Comparison of ENCODE assay signal across 1 cellular context in the genomic region with DNA sequence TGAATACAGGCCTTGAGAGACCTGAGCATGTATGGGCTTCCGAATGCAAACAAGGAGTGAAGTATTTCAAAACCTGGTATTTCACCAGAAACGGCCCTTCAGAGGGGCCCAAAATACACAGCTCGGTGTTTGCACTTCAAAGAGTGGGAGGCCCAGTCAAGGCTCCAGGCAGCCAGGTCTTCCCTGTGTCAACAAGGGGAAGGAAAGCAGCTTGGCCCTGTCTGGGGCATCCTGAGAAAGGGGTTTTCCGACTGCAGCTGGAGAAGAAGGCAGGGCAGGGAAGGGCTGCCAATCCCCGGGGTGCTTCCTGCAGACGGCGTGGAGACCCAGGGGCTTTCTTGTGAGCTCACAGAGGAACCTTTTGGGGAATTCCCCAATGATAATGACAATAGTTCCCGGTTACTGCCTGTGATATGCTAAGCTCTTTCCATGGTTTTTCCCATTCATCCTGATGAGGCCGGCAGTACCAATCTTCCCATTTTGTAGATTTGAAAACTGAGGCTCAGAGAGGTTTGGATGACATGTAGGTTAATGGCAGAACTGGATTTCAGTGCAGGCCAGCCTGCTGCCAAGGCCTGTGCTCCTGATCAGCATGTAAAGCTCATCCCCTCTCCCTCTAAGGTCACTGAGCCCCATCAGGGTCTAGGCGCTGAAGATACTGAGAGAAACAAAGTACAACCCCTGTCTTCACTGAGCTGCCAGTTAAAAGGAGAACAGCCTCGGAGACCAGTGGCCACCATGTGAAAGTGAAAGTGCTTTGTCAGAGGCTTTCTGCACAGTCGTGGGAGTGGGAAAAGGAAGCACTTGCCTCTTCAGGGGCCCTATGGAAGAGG.
TF ChIP-seq lines count a peak whose summit lies in the region.

No MANE protein-coding gene starts in this region.

TF ChIP-seq in HepG2, 621 proteins besides CTCF, POLR2A, EP300 and RAD21 (continued from another document and continues in another):
- TF ChIP-seq, protein P1, sequence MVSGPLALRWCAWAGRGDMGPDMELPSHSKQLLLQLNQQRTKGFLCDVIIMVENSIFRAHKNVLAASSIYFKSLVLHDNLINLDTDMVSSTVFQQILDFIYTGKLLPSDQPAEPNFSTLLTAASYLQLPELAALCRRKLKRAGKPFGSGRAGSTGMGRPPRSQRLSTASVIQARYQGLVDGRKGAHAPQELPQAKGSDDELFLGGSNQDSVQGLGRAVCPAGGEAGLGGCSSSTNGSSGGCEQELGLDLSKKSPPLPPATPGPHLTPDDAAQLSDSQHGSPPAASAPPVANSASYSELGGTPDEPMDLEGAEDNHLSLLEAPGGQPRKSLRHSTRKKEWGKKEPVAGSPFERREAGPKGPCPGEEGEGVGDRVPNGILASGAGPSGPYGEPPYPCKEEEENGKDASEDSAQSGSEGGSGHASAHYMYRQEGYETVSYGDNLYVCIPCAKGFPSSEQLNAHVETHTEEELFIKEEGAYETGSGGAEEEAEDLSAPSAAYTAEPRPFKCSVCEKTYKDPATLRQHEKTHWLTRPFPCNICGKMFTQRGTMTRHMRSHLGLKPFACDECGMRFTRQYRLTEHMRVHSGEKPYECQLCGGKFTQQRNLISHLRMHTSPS (CRISPR knock-in tag; IDR thresholded peaks at IDR 0.05; ENCODE audit: low read depth) = peak; percentile 48
- TF ChIP-seq ZFP62 (CRISPR knock-in tag; IDR thresholded peaks at IDR 0.05) (no peak), GZF1 (CRISPR knock-in tag; IDR thresholded peaks at IDR 0.05) (no peak), TEAD3 (CRISPR knock-in tag; optimal IDR thresholded peaks at IDR 0.05; ENCODE audit: borderline replicate concordance) (peak; percentile 93), ZNF768 (CRISPR knock-in tag; IDR thresholded peaks at IDR 0.05) (no peak), HOXD1 (CRISPR knock-in tag; IDR thresholded peaks at IDR 0.05) (peak; percentile 96), HNRNPK (IDR thresholded peaks at IDR 0.05; ENCODE audit: low read depth, low read length, poor library complexity, severe bottlenecking) (no peak), PAX8 (CRISPR knock-in tag; IDR thresholded peaks at IDR 0.05; ENCODE audit: borderline replicate concordance) (no peak), ZFP1 (CRISPR knock-in tag; IDR thresholded peaks at IDR 0.05) (no peak), ZNF432 (CRISPR knock-in tag; IDR thresholded peaks at IDR 0.05; ENCODE audit: borderline replicate concordance) (no peak), ZMYM2 (CRISPR knock-in tag; IDR thresholded peaks at IDR 0.05) (no peak), SALL2 (CRISPR knock-in tag; IDR thresholded peaks at IDR 0.05) (peak; percentile 66; the same call in 1 of the 2 replicates), ZNF446 (CRISPR knock-in tag; IDR thresholded peaks at IDR 0.05) (no peak), ZNF850 (CRISPR knock-in tag; conservative IDR thresholded peaks at IDR 0.05) (no peak), ZBTB8A (CRISPR knock-in tag; IDR thresholded peaks at IDR 0.05; ENCODE audit: borderline replicate concordance, low read depth) (no peak), ATF7 (IDR thresholded peaks at IDR 0.05) (no peak), ATF7 (CRISPR knock-in tag; IDR thresholded peaks at IDR 0.05) (peak; percentile 91), ZNF557 (CRISPR knock-in tag; IDR thresholded peaks at IDR 0.05) (0 out of 2 replicates have a peak, but pooled peaks have one; percentile 75), ELF1 (CRISPR knock-in tag; IDR thresholded peaks at IDR 0.05) (peak; percentile 68), ZNF207 (IDR thresholded peaks at IDR 0.05; ENCODE audit: borderline replicate concordance) (no peak), ZNF235 (CRISPR knock-in tag; IDR thresholded peaks at IDR 0.05; ENCODE audit: borderline replicate concordance) (peak; percentile 83; the same call in 1 of the 2 replicates), MYC (CRISPR knock-in tag; IDR thresholded peaks at IDR 0.05; ENCODE audit: borderline replicate concordance) (peak; percentile 82; the same call in 1 of the 2 replicates), ISL2 (CRISPR knock-in tag; IDR thresholded peaks at IDR 0.05) (peak; percentile 99), TCF7L2 (IDR thresholded peaks at IDR 0.05; ENCODE audit: low read depth, low read length) (peak; percentile 85), SAFB2 (CRISPR knock-in tag; IDR thresholded peaks at IDR 0.05; ENCODE audit: borderline replicate concordance, low read depth) (no peak), KMT2A (CRISPR knock-in tag; IDR thresholded peaks at IDR 0.05) (no peak), CC2D1A (CRISPR knock-in tag; IDR thresholded peaks at IDR 0.05) (0 out of 2 replicates have a peak, but pooled peaks have one; percentile 36), RORA (CRISPR knock-in tag; IDR thresholded peaks at IDR 0.05) (no peak), POLR2AphosphoS5 (IDR thresholded peaks at IDR 0.05; ENCODE audit: low read depth, low read length) (no peak), MAFG (CRISPR knock-in tag; IDR thresholded peaks at IDR 0.05) (no peak), ZNF546 (CRISPR knock-in tag; conservative IDR thresholded peaks at IDR 0.05) (no peak), KLF13 (CRISPR knock-in tag; IDR thresholded peaks at IDR 0.05) (no peak), ZNF431 (CRISPR knock-in tag; IDR thresholded peaks at IDR 0.05; ENCODE audit: borderline replicate concordance, low read depth) (peak; percentile 84), ZFP82 (CRISPR knock-in tag; IDR thresholded peaks at IDR 0.05; ENCODE audit: borderline replicate concordance) (0 out of 2 replicates have a peak, but pooled peaks have one; percentile 60), KAT8 (CRISPR knock-in tag; IDR thresholded peaks at IDR 0.05) (peak; percentile 82), NFE2L1 (CRISPR knock-in tag; IDR thresholded peaks at IDR 0.05; ENCODE audit: borderline replicate concordance) (no peak)
- TF ChIP-seq, protein P2, sequence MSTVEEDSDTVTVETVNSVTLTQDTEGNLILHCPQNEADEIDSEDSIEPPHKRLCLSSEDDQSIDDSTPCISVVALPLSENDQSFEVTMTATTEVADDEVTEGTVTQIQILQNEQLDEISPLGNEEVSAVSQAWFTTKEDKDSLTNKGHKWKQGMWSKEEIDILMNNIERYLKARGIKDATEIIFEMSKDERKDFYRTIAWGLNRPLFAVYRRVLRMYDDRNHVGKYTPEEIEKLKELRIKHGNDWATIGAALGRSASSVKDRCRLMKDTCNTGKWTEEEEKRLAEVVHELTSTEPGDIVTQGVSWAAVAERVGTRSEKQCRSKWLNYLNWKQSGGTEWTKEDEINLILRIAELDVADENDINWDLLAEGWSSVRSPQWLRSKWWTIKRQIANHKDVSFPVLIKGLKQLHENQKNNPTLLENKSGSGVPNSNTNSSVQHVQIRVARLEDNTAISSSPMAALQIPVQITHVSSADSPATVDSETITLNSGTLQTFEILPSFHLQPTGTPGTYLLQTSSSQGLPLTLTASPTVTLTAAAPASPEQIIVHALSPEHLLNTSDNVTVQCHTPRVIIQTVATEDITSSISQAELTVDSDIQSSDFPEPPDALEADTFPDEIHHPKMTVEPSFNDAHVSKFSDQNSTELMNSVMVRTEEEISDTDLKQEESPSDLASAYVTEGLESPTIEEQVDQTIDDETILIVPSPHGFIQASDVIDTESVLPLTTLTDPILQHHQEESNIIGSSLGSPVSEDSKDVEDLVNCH (CRISPR knock-in tag; IDR thresholded peaks at IDR 0.05) = no peak
- TF ChIP-seq, protein P3, sequence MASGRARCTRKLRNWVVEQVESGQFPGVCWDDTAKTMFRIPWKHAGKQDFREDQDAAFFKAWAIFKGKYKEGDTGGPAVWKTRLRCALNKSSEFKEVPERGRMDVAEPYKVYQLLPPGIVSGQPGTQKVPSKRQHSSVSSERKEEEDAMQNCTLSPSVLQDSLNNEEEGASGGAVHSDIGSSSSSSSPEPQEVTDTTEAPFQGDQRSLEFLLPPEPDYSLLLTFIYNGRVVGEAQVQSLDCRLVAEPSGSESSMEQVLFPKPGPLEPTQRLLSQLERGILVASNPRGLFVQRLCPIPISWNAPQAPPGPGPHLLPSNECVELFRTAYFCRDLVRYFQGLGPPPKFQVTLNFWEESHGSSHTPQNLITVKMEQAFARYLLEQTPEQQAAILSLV (CRISPR knock-in tag; IDR thresholded peaks at IDR 0.05; ENCODE audit: borderline replicate concordance) = peak; percentile 72; the same call in 1 of the 2 replicates
- TF ChIP-seq, protein P4, sequence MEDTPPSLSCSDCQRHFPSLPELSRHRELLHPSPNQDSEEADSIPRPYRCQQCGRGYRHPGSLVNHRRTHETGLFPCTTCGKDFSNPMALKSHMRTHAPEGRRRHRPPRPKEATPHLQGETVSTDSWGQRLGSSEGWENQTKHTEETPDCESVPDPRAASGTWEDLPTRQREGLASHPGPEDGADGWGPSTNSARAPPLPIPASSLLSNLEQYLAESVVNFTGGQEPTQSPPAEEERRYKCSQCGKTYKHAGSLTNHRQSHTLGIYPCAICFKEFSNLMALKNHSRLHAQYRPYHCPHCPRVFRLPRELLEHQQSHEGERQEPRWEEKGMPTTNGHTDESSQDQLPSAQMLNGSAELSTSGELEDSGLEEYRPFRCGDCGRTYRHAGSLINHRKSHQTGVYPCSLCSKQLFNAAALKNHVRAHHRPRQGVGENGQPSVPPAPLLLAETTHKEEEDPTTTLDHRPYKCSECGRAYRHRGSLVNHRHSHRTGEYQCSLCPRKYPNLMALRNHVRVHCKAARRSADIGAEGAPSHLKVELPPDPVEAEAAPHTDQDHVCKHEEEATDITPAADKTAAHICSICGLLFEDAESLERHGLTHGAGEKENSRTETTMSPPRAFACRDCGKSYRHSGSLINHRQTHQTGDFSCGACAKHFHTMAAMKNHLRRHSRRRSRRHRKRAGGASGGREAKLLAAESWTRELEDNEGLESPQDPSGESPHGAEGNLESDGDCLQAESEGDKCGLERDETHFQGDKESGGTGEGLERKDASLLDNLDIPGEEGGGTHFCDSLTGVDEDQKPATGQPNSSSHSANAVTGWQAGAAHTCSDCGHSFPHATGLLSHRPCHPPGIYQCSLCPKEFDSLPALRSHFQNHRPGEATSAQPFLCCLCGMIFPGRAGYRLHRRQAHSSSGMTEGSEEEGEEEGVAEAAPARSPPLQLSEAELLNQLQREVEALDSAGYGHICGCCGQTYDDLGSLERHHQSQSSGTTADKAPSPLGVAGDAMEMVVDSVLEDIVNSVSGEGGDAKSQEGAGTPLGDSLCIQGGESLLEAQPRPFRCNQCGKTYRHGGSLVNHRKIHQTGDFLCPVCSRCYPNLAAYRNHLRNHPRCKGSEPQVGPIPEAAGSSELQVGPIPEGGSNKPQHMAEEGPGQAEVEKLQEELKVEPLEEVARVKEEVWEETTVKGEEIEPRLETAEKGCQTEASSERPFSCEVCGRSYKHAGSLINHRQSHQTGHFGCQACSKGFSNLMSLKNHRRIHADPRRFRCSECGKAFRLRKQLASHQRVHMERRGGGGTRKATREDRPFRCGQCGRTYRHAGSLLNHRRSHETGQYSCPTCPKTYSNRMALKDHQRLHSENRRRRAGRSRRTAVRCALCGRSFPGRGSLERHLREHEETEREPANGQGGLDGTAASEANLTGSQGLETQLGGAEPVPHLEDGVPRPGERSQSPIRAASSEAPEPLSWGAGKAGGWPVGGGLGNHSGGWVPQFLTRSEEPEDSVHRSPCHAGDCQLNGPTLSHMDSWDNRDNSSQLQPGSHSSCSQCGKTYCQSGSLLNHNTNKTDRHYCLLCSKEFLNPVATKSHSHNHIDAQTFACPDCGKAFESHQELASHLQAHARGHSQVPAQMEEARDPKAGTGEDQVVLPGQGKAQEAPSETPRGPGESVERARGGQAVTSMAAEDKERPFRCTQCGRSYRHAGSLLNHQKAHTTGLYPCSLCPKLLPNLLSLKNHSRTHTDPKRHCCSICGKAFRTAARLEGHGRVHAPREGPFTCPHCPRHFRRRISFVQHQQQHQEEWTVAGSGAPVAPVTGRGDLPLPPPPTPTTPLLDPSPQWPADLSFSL (CRISPR knock-in tag; IDR thresholded peaks at IDR 0.05) = no peak
- TF ChIP-seq, protein P5, sequence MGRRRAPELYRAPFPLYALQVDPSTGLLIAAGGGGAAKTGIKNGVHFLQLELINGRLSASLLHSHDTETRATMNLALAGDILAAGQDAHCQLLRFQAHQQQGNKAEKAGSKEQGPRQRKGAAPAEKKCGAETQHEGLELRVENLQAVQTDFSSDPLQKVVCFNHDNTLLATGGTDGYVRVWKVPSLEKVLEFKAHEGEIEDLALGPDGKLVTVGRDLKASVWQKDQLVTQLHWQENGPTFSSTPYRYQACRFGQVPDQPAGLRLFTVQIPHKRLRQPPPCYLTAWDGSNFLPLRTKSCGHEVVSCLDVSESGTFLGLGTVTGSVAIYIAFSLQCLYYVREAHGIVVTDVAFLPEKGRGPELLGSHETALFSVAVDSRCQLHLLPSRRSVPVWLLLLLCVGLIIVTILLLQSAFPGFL (CRISPR knock-in tag; IDR thresholded peaks at IDR 0.05) = no peak
- TF ChIP-seq, protein P6, sequence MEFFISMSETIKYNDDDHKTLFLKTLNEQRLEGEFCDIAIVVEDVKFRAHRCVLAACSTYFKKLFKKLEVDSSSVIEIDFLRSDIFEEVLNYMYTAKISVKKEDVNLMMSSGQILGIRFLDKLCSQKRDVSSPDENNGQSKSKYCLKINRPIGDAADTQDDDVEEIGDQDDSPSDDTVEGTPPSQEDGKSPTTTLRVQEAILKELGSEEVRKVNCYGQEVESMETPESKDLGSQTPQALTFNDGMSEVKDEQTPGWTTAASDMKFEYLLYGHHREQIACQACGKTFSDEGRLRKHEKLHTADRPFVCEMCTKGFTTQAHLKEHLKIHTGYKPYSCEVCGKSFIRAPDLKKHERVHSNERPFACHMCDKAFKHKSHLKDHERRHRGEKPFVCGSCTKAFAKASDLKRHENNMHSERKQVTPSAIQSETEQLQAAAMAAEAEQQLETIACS (CRISPR knock-in tag; IDR thresholded peaks at IDR 0.05) = no peak
- TF ChIP-seq, protein P7, sequence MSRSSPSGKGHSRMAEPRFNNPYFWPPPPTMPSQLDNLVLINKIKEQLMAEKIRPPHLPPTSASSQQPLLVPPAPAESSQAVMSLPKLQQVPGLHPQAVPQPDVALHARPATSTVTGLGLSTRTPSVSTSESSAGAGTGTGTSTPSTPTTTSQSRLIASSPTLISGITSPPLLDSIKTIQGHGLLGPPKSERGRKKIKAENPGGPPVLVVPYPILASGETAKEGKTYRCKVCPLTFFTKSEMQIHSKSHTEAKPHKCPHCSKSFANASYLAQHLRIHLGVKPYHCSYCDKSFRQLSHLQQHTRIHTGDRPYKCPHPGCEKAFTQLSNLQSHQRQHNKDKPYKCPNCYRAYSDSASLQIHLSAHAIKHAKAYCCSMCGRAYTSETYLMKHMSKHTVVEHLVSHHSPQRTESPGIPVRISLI (CRISPR knock-in tag; IDR thresholded peaks at IDR 0.05; ENCODE audit: borderline replicate concordance) = peak; percentile 73; the same call in 1 of the 2 replicates
- TF ChIP-seq, protein P8, sequence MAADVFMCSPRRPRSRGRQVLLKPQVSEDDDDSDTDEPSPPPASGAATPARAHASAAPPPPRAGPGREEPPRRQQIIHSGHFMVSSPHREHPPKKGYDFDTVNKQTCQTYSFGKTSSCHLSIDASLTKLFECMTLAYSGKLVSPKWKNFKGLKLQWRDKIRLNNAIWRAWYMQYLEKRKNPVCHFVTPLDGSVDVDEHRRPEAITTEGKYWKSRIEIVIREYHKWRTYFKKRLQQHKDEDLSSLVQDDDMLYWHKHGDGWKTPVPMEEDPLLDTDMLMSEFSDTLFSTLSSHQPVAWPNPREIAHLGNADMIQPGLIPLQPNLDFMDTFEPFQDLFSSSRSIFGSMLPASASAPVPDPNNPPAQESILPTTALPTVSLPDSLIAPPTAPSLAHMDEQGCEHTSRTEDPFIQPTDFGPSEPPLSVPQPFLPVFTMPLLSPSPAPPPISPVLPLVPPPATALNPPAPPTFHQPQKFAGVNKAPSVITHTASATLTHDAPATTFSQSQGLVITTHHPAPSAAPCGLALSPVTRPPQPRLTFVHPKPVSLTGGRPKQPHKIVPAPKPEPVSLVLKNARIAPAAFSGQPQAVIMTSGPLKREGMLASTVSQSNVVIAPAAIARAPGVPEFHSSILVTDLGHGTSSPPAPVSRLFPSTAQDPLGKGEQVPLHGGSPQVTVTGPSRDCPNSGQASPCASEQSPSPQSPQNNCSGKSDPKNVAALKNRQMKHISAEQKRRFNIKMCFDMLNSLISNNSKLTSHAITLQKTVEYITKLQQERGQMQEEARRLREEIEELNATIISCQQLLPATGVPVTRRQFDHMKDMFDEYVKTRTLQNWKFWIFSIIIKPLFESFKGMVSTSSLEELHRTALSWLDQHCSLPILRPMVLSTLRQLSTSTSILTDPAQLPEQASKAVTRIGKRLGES (CRISPR knock-in tag; IDR thresholded peaks at IDR 0.05; ENCODE audit: borderline replicate concordance) = no peak
